In the genomic region with DNA sequence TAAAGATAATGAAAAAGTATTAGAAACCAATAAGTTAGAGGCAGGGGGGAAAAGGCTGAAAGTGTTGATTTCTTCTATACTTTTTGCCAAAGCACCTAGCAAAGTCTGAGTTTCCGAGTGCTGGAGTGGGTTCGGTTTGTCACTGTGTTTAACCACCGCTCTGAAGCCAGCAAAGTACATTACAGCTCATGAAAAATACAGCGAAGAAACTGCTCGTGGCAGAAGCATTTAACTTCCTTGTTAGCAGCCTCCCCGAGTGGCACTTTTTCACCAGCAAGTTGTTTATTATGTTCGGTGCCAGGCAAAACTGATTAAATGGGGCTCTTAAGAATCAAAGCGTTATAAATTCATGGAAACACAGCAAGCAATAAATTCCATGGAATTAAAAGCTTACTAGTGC, we compare ENCODE assay signal across 20 cellular contexts.
DNase-seq lines count a peak whose midpoint lies in the region; ATAC-seq and TF ChIP-seq lines count a peak whose summit lies in the region.
"Had no signal": no experiment of that assay in that cellular context is flagged by ENCODE, and none has a peak within 500 bp of the region (broad histone marks: within the 10 kb centered on the region; RNA-seq: fewer than 3 reads in every experiment).

No MANE protein-coding gene starts in this region.

- H3K36me3 Mint-ChIP-seq in T-helper 2 cell treated with Interferon-gamma antibody and Interleukin-4, amounts not matched to agents 5 μg/mL and 100 μg/mL, for 36 hours (ENCODE audit: low read depth) = peaks cover 8% of the 10 kb centered on the region
- peaks cover 31% of the 10 kb centered on the region for H3K36me3 Mint-ChIP-seq in activated naive CD8-positive, alpha-beta T cell
- H3K36me3 Mint-ChIP-seq in stimulated activated memory B cell treated with anti-CD40 and anti-IgM and Interleukin-4, amounts not matched to agents 10 μg/mL and 1 μg/mL and 100 μg/mL, for 72 hours = peaks cover 26% of the 10 kb centered on the region
- peaks cover 11% of the 10 kb centered on the region for H3K36me3 Mint-ChIP-seq in osteocyte (ENCODE audit: unreplicated experiment)
- H3K36me3 Mint-ChIP-seq in activated CD8-positive, alpha-beta memory T cell treated with anti-CD3 and anti-CD28 coated beads, Interleukin-2, amount 10 ng/mL, durations not matched to agents 7 days and 5 days = no peaks in the 10 kb centered on the region

- no peak overlapping the region for H3K4me3 ChIP-seq in muscle layer of colon (ENCODE audit: low read depth in 1 of 2, low read length in 2 of 2)
- H3K4me3 ChIP-seq: HAP-1, testis had no signal

- no peaks in the 10 kb centered on the region for H3K9me3 ChIP-seq in muscle layer of colon (ENCODE audit: low read length)
- H3K9me3 ChIP-seq: HAP-1, testis had no signal

- peaks cover 36% of the 10 kb centered on the region for H3K4me1 Mint-ChIP-seq in T-helper 2 cell treated with Interferon-gamma antibody and Interleukin-4, amounts not matched to agents 5 μg/mL and 100 μg/mL, for 36 hours (ENCODE audit: low read depth)
- H3K4me1 Mint-ChIP-seq in activated naive CD8-positive, alpha-beta T cell (ENCODE audit: low read depth) = peaks cover 91% of the 10 kb centered on the region
- peaks cover 31% of the 10 kb centered on the region for H3K4me1 Mint-ChIP-seq in stimulated activated memory B cell treated with anti-CD40 and anti-IgM and Interleukin-4, amounts not matched to agents 10 μg/mL and 1 μg/mL and 100 μg/mL, for 72 hours
- no peaks in the 10 kb centered on the region for H3K4me1 Mint-ChIP-seq in osteocyte (ENCODE audit: unreplicated experiment)
- peaks cover 12% of the 10 kb centered on the region for H3K4me1 Mint-ChIP-seq in activated CD8-positive, alpha-beta memory T cell treated with anti-CD3 and anti-CD28 coated beads, Interleukin-2, amount 10 ng/mL, durations not matched to agents 7 days and 5 days

- no peak for TF ChIP-seq CTCF in osteocyte (IDR thresholded peaks at IDR 0.05)

- H3K27ac ChIP-seq in muscle layer of colon (ENCODE audit: low read depth, low read length) = peak overlapping the region; percentile 21
- H3K27ac ChIP-seq: testis had no signal

- peaks cover 12% of the 10 kb centered on the region for H3K4me1 ChIP-seq in muscle layer of colon (ENCODE audit: insufficient read depth, low read length)
- H3K4me1 ChIP-seq: testis had no signal

- CTCF ChIA-PET in activated CD8-positive, alpha-beta memory T cell treated with anti-CD3 and anti-CD28 coated beads, Interleukin-2, amount 10 ng/mL, durations not matched to agents 7 days and 5 days (lab: Charles Lee) = no interaction called here

- H3K27ac Mint-ChIP-seq in T-helper 2 cell treated with Interferon-gamma antibody and Interleukin-4, amounts not matched to agents 5 μg/mL and 100 μg/mL, for 36 hours = no peak overlapping the region
- peak overlapping the region; percentile 97 for H3K27ac Mint-ChIP-seq in activated naive CD8-positive, alpha-beta T cell
- peak overlapping the region; percentile 35 for H3K27ac Mint-ChIP-seq in stimulated activated memory B cell treated with anti-CD40 and anti-IgM and Interleukin-4, amounts not matched to agents 10 μg/mL and 1 μg/mL and 100 μg/mL, for 72 hours
- no peak overlapping the region for H3K27ac Mint-ChIP-seq in osteocyte (ENCODE audit: unreplicated experiment)
- no peak overlapping the region for H3K27ac Mint-ChIP-seq in activated CD8-positive, alpha-beta memory T cell treated with anti-CD3 and anti-CD28 coated beads, Interleukin-2, amount 10 ng/mL, durations not matched to agents 7 days and 5 days
- H3K27ac Mint-ChIP-seq: T-helper 1 cell treated with Interleukin-12 subunit alpha and Interleukin-12 subunit beta and Interleukin-4 antibody, amounts not matched to agents 30 μg/mL and 1 μg/mL, for 36 hours; WTC11 had no signal

- DNase-seq in T-helper 2 cell treated with Interferon-gamma antibody and Interleukin-4, amounts not matched to agents 5 μg/mL and 100 μg/mL, for 36 hours (ENCODE audit: low spot score) = no peak
- DNase-seq in T-helper 2 cell (no peak), osteocyte (ENCODE audit: extremely low spot score, unreplicated experiment) (no peak), iPS-NIHi11 (ENCODE audit: low spot score) (no peak)
- DNase-seq in activated CD8-positive, alpha-beta memory T cell treated with anti-CD3 and anti-CD28 coated beads, Interleukin-2, amount 10 ng/mL, durations not matched to agents 7 days and 5 days = no peak
- DNase-seq: activated CD8-positive, alpha-beta memory T cell treated with anti-CD3 and anti-CD28 coated beads for 24 hours; activated effector memory CD4-positive, alpha-beta T cell treated with anti-CD3 and anti-CD28 coated beads, Interleukin-2, amount 50 U/mL, for 16 hours; GDM1; KG1; NCI-H1048; NCI-H526 treated with DMSO at 0.1 percent for 48 hours; nucleus accumbens; SIG-M5; testis had no signal

- H3K4me3 Mint-ChIP-seq in T-helper 2 cell treated with Interferon-gamma antibody and Interleukin-4, amounts not matched to agents 5 μg/mL and 100 μg/mL, for 36 hours = peak overlapping the region; percentile 22
- H3K4me3 Mint-ChIP-seq in activated naive CD8-positive, alpha-beta T cell = peak overlapping the region; percentile 70
- H3K4me3 Mint-ChIP-seq in stimulated activated memory B cell treated with anti-CD40 and anti-IgM and Interleukin-4, amounts not matched to agents 10 μg/mL and 1 μg/mL and 100 μg/mL, for 72 hours = no peak overlapping the region
- no peak overlapping the region for H3K4me3 Mint-ChIP-seq in osteocyte (ENCODE audit: unreplicated experiment)
- no peak overlapping the region for H3K4me3 Mint-ChIP-seq in activated CD8-positive, alpha-beta memory T cell treated with anti-CD3 and anti-CD28 coated beads, Interleukin-2, amount 10 ng/mL, durations not matched to agents 7 days and 5 days
- H3K4me3 Mint-ChIP-seq: T-helper 1 cell treated with Interleukin-12 subunit alpha and Interleukin-12 subunit beta and Interleukin-4 antibody, amounts not matched to agents 30 μg/mL and 1 μg/mL, for 36 hours; WTC11 had no signal

- ATAC-seq in stimulated activated memory B cell treated with anti-CD40 and anti-IgM and Interleukin-4, amounts not matched to agents 10 μg/mL and 1 μg/mL and 100 μg/mL, for 72 hours = no peak
- no peak for ATAC-seq in activated CD8-positive, alpha-beta memory T cell treated with anti-CD3 and anti-CD28 coated beads, Interleukin-2, amount 10 ng/mL, durations not matched to agents 7 days and 5 days
- ATAC-seq: WTC11 had no signal

- H3K27me3 Mint-ChIP-seq in T-helper 2 cell treated with Interferon-gamma antibody and Interleukin-4, amounts not matched to agents 5 μg/mL and 100 μg/mL, for 36 hours (ENCODE audit: low read depth) = no peaks in the 10 kb centered on the region
- H3K27me3 Mint-ChIP-seq in activated naive CD8-positive, alpha-beta T cell = no peaks in the 10 kb centered on the region
- no peaks in the 10 kb centered on the region for H3K27me3 Mint-ChIP-seq in stimulated activated memory B cell treated with anti-CD40 and anti-IgM and Interleukin-4, amounts not matched to agents 10 μg/mL and 1 μg/mL and 100 μg/mL, for 72 hours
- H3K27me3 Mint-ChIP-seq in osteocyte (ENCODE audit: unreplicated experiment) = no peaks in the 10 kb centered on the region
- no peaks in the 10 kb centered on the region for H3K27me3 Mint-ChIP-seq in activated CD8-positive, alpha-beta memory T cell treated with anti-CD3 and anti-CD28 coated beads, Interleukin-2, amount 10 ng/mL, durations not matched to agents 7 days and 5 days

- no peaks in the 10 kb centered on the region for H3K27me3 ChIP-seq in muscle layer of colon (ENCODE audit: control insufficient read depth in 1 of 2, insufficient read depth in 2 of 2, low read length in 2 of 2)
- H3K27me3 ChIP-seq: testis had no signal

- H3K9ac ChIP-seq in muscle layer of colon (ENCODE audit: low read length) = peak overlapping the region; percentile 5

- H3K36me3 ChIP-seq in muscle layer of colon (ENCODE audit: insufficient read depth, low read length) = no peaks in the 10 kb centered on the region
- H3K36me3 ChIP-seq: HAP-1 had no signal

- H3K9me3 Mint-ChIP-seq in T-helper 2 cell treated with Interferon-gamma antibody and Interleukin-4, amounts not matched to agents 5 μg/mL and 100 μg/mL, for 36 hours = no peaks in the 10 kb centered on the region
- H3K9me3 Mint-ChIP-seq in activated naive CD8-positive, alpha-beta T cell (ENCODE audit: low read depth) = peaks cover 3% of the 10 kb centered on the region
- no peaks in the 10 kb centered on the region for H3K9me3 Mint-ChIP-seq in stimulated activated memory B cell treated with anti-CD40 and anti-IgM and Interleukin-4, amounts not matched to agents 10 μg/mL and 1 μg/mL and 100 μg/mL, for 72 hours
- H3K9me3 Mint-ChIP-seq in osteocyte (ENCODE audit: unreplicated experiment) = no peaks in the 10 kb centered on the region
- no peaks in the 10 kb centered on the region for H3K9me3 Mint-ChIP-seq in activated CD8-positive, alpha-beta memory T cell treated with anti-CD3 and anti-CD28 coated beads, Interleukin-2, amount 10 ng/mL, durations not matched to agents 7 days and 5 days (ENCODE audit: low read depth)
- H3K9me3 Mint-ChIP-seq: T-helper 1 cell treated with Interleukin-12 subunit alpha and Interleukin-12 subunit beta and Interleukin-4 antibody, amounts not matched to agents 30 μg/mL and 1 μg/mL, for 36 hours; WTC11 had no signal

Comparison
In these comparisons a context has a peak if more than half of its experiments do, and no peak if none do; other contexts are left out.
1. H3K27ac Mint-ChIP-seq: peak in activated naive CD8-positive, alpha-beta T cell (single experiment) and stimulated activated memory B cell treated with anti-CD40 and anti-IgM and Interleukin-4, amounts not matched to agents 10 μg/mL and 1 μg/mL and 100 μg/mL, for 72 hours (single experiment); none in T-helper 2 cell treated with Interferon-gamma antibody and Interleukin-4, amounts not matched to agents 5 μg/mL and 100 μg/mL, for 36 hours (single experiment), osteocyte (single experiment) and activated CD8-positive, alpha-beta memory T cell treated with anti-CD3 and anti-CD28 coated beads, Interleukin-2, amount 10 ng/mL, durations not matched to agents 7 days and 5 days (single experiment).
2. H3K4me3 Mint-ChIP-seq: peak in T-helper 2 cell treated with Interferon-gamma antibody and Interleukin-4, amounts not matched to agents 5 μg/mL and 100 μg/mL, for 36 hours (single experiment) and activated naive CD8-positive, alpha-beta T cell (single experiment); none in stimulated activated memory B cell treated with anti-CD40 and anti-IgM and Interleukin-4, amounts not matched to agents 10 μg/mL and 1 μg/mL and 100 μg/mL, for 72 hours (single experiment), osteocyte (single experiment) and activated CD8-positive, alpha-beta memory T cell treated with anti-CD3 and anti-CD28 coated beads, Interleukin-2, amount 10 ng/mL, durations not matched to agents 7 days and 5 days (single experiment).